Comparison of ENCODE assay signal across 9 cellular contexts in genomic region chr3:38650248-38650940, GRCh38. TPM values are rescaled to one million over a fixed set of nuclear protein-coding genes. Genes with fewer than 3 reads are reported as not detected.
DNase-seq lines count a peak whose midpoint lies in the region; ATAC-seq and TF ChIP-seq lines count a peak whose summit lies in the region.
"Had no signal": no experiment of that assay in that cellular context is flagged by ENCODE, and none has a peak within 500 bp of the region (broad histone marks: within the 10 kb centered on the region; RNA-seq: fewer than 3 reads in every experiment).

No MANE protein-coding gene starts in this region.

- DNase-seq in breast epithelium (ENCODE audit: low spot score in 2 of 2) = no peak
- no peak for DNase-seq in MCF 10A (ENCODE audit: unreplicated experiment)
- DNase-seq in SJSA1 (ENCODE audit: low read depth in 1 of 2, low spot score in 2 of 2) = peak in 1 of 2 experiments; percentile 18
- peak; percentile 2 for DNase-seq in iPS-NIHi7 (ENCODE audit: extremely low spot score)
- peak; percentile 52 for DNase-seq in upper lobe of right lung
- DNase-seq in CD1c-positive myeloid dendritic cell (ENCODE audit: extremely low spot score) = no peak
- DNase-seq: amniotic stem cell had no signal

- H3K36me3 ChIP-seq in breast epithelium = no peaks in the 10 kb centered on the region
- H3K36me3 ChIP-seq in SJSA1 = no peaks in the 10 kb centered on the region; the same call in 1 of the 2 replicates
- H3K36me3 ChIP-seq in upper lobe of right lung = no peaks in the 10 kb centered on the region

- H3K4me3 ChIP-seq in breast epithelium (peak overlapping the region in 2 of 3 donors; percentile 54 to 66), SJSA1 (peak overlapping the region; percentile 69), upper lobe of right lung (no peak overlapping the region)

- H3K9me3 Mint-ChIP-seq in MCF 10A (ENCODE audit: unreplicated experiment) = peaks cover 7% of the 10 kb centered on the region

- H3K27me3 Mint-ChIP-seq in MCF 10A (ENCODE audit: insufficient read depth, unreplicated experiment) = no peaks in the 10 kb centered on the region

- H3K9me3 ChIP-seq in breast epithelium = no peaks in the 10 kb centered on the region
- H3K9me3 ChIP-seq in SJSA1 (replicated peaks) = no peaks in the 10 kb centered on the region; the same call in 1 of the 2 replicates
- H3K9me3 ChIP-seq in upper lobe of right lung = no peaks in the 10 kb centered on the region

- ATAC-seq in upper lobe of right lung (no peak), GM21526 (IDR thresholded peaks at IDR 0.05; ENCODE audit: low FRiP score, unreplicated experiment) (no peak), HG02840 (IDR thresholded peaks at IDR 0.05; ENCODE audit: low FRiP score, unreplicated experiment) (no peak)

- H3K4me1 ChIP-seq in breast epithelium (no peaks in the 10 kb centered on the region), SJSA1 (replicated peaks) (peaks cover 21% of the 10 kb centered on the region), upper lobe of right lung (peaks cover 7% of the 10 kb centered on the region)

- CTCF ChIA-PET in MCF 10A (lab: Yijun Ruan, JAX) = interaction anchor here (0.7 to 7.7 kb wide), 13 partner anchors 13 to 325 kb away, joined by 3 to 239 read pairs (median 3); no protein-coding TSS in a partner anchor

- TF ChIP-seq CTCF in breast epithelium (IDR thresholded peaks at IDR 0.05) (no peak), MCF 10A (IDR thresholded peaks at IDR 0.05; ENCODE audit: unreplicated experiment) (no peak), upper lobe of right lung (IDR thresholded peaks at IDR 0.05) (no peak)

- H3K27me3 ChIP-seq in breast epithelium = peaks cover 0 to 24% of the 10 kb centered on the region in 2 donors
- no peaks in the 10 kb centered on the region for H3K27me3 ChIP-seq in SJSA1 (replicated peaks)
- H3K27me3 ChIP-seq in upper lobe of right lung = peaks cover 59% of the 10 kb centered on the region

- H3K27ac ChIP-seq in breast epithelium (no peak overlapping the region), SJSA1 (no peak overlapping the region), upper lobe of right lung (no peak overlapping the region)

- no peak overlapping the region for H3K27ac Mint-ChIP-seq in MCF 10A (ENCODE audit: low read depth, unreplicated experiment)

- POLR2A ChIA-PET in MCF 10A (lab: Yijun Ruan, JAX) = no interaction called here

- no TSS peak for BruUV-seq in MCF 10A (replicated peaks; lab: Mats Ljungman, UMichigan)

- H3K4me3 Mint-ChIP-seq in MCF 10A (ENCODE audit: unreplicated experiment) = no peak overlapping the region

- TF ChIP-seq POLR2A in breast epithelium (IDR thresholded peaks at IDR 0.05) = no peak

- intact Hi-C loops in breast epithelium (cut with DNase I; ENCODE audit: low total_unique reads) (no loop called here), MCF 10A (cut with micrococcal nuclease) (loop anchor here (10.0 kb wide), 1 partner anchor 354 kb away; no protein-coding TSS in a partner anchor), upper lobe of right lung (cut with DNase I) (no loop called here)

- no peaks in the 10 kb centered on the region for H3K4me1 Mint-ChIP-seq in MCF 10A (ENCODE audit: insufficient read depth, unreplicated experiment)

- H3K36me3 Mint-ChIP-seq in MCF 10A (ENCODE audit: insufficient read depth, unreplicated experiment) = no peaks in the 10 kb centered on the region

RNA-seq across cellular contexts. Expression of gene SCN5A, which starts 0.9 kb away (rescaled TPM):
- total RNA-seq in breast epithelium (under 1 TPM; under 0.01 to 0.33 (median 0.29) TPM), MCF 10A (2022) (not detected in 2 replicates), upper lobe of right lung (0.58 TPM)
- 1.6 and 4.1 TPM in 2 replicates for total RNA-seq in SJSA1 (2014; rRNA removed; shearing (Covaris generic))

Comparison
In these comparisons a context has a peak if more than half of its experiments do, and no peak if none do; other contexts are left out.
1. DNase-seq: peak in iPS-NIHi7 (single experiment) and upper lobe of right lung (single experiment); none in breast epithelium (0 of 2), MCF 10A (single experiment) and CD1c-positive myeloid dendritic cell (single experiment).